ENCODE assay signal across 1 cellular context in the genomic region with DNA sequence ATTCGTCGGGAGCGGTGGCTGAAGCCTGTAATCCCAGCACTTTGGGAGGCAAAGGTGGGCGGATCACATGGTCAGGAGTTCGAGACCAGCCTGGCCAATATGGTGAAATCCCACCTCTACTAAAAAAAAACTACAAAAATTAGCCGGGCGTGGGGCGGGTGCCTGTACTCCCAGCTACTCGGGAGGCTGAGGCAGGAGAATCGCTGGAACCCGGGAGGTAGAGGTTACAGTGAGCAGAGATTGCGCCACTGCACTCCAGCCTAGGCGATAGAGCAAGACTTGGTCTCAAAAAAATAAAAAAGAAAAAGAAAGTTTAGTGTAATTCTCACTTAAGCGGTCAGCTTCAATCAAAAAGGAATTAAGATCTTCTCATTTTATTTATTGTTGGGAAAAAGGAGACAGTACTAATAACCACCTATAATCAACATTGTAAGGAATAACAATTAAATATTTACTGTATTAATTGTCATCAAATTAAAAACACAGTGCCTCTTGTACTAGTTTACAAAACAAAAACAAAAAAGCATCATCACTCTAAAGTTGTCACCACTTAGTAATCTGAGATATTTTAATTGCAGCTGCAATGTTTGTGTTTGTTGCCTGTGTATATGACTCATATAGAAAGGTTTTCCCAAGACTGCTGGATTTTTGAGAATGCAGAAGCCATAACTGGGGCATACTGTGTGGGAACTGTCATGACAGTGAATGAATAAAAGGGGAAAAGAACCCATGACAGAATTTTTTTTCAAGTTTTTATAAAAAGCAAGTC.
TF ChIP-seq lines count a peak whose summit lies in the region.

No MANE protein-coding gene starts in this region.

TF ChIP-seq in HEK293, 187 proteins besides CTCF, POLR2A, EP300 and RAD21 (continued from another document and continues in another):
- no peak for TF ChIP-seq ZNF707 (tag by site-specific recombination; IDR thresholded peaks at IDR 0.05)
- TF ChIP-seq ZNF133 (tag by site-specific recombination; IDR thresholded peaks at IDR 0.05) = no peak
- peak; percentile 90 for TF ChIP-seq ZNF629 (tag by site-specific recombination; IDR thresholded peaks at IDR 0.05)
- TF ChIP-seq ZNF747 (tag by site-specific recombination; IDR thresholded peaks at IDR 0.05) = no peak
- TF ChIP-seq, protein P1, sequence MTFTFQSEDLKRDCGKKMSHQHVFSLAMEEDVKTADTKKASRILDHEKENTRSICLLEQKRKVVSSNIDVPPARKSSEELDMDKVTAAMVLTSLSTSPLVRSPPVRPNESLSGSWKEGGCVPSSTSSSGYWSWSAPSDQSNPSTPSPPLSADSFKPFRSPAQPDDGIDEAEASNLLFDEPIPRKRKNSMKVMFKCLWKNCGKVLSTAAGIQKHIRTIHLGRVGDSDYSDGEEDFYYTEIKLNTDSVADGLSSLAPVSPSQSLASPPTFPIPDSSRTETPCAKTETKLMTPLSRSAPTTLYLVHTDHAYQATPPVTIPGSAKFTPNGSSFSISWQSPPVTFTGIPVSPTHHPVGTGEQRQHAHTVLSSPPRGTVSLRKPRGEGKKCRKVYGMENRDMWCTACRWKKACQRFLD (tag by site-specific recombination; IDR thresholded peaks at IDR 0.05) = no peak
- TF ChIP-seq, protein P2, sequence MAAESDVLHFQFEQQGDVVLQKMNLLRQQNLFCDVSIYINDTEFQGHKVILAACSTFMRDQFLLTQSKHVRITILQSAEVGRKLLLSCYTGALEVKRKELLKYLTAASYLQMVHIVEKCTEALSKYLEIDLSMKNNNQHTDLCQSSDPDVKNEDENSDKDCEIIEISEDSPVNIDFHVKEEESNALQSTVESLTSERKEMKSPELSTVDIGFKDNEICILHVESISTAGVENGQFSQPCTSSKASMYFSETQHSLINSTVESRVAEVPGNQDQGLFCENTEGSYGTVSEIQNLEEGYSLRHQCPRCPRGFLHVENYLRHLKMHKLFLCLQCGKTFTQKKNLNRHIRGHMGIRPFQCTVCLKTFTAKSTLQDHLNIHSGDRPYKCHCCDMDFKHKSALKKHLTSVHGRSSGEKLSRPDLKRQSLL (tag by site-specific recombination; IDR thresholded peaks at IDR 0.05) = peak; percentile 42; the same call in 1 of the 2 replicates
- TF ChIP-seq ZNF248 (tag by site-specific recombination; IDR thresholded peaks at IDR 0.05) = no peak
- TF ChIP-seq, protein P3, sequence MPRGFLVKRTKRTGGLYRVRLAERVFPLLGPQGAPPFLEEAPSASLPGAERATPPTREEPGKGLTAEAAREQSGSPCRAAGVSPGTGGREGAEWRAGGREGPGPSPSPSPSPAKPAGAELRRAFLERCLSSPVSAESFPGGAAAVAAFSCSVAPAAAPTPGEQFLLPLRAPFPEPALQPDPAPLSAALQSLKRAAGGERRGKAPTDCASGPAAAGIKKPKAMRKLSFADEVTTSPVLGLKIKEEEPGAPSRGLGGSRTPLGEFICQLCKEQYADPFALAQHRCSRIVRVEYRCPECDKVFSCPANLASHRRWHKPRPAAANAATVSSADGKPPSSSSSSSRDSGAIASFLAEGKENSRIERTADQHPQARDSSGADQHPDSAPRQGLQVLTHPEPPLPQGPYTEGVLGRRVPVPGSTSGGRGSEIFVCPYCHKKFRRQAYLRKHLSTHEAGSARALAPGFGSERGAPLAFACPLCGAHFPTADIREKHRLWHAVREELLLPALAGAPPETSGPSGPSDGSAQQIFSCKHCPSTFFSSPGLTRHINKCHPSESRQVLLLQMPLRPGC (tag by site-specific recombination; IDR thresholded peaks at IDR 0.05) = peak; percentile 90
- TF ChIP-seq, protein P4, sequence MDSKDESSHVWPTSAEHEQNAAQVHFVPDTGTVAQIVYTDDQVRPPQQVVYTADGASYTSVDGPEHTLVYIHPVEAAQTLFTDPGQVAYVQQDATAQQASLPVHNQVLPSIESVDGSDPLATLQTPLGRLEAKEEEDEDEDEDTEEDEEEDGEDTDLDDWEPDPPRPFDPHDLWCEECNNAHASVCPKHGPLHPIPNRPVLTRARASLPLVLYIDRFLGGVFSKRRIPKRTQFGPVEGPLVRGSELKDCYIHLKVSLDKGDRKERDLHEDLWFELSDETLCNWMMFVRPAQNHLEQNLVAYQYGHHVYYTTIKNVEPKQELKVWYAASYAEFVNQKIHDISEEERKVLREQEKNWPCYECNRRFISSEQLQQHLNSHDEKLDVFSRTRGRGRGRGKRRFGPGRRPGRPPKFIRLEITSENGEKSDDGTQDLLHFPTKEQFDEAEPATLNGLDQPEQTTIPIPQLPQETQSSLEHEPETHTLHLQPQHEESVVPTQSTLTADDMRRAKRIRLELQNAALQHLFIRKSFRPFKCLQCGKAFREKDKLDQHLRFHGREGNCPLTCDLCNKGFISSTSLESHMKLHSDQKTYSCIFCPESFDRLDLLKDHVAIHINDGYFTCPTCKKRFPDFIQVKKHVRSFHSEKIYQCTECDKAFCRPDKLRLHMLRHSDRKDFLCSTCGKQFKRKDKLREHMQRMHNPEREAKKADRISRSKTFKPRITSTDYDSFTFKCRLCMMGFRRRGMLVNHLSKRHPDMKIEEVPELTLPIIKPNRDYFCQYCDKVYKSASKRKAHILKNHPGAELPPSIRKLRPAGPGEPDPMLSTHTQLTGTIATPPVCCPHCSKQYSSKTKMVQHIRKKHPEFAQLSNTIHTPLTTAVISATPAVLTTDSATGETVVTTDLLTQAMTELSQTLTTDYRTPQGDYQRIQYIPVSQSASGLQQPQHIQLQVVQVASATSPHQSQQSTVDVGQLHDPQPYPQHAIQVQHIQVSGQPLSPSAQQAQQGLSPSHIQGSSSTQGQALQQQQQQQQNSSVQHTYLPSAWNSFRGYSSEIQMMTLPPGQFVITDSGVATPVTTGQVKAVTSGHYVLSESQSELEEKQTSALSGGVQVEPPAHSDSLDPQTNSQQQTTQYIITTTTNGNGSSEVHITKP (tag by site-specific recombination; IDR thresholded peaks at IDR 0.05) = 0 out of 2 replicates have a peak, but pooled peaks have one; percentile 30
- TF ChIP-seq, protein P5, sequence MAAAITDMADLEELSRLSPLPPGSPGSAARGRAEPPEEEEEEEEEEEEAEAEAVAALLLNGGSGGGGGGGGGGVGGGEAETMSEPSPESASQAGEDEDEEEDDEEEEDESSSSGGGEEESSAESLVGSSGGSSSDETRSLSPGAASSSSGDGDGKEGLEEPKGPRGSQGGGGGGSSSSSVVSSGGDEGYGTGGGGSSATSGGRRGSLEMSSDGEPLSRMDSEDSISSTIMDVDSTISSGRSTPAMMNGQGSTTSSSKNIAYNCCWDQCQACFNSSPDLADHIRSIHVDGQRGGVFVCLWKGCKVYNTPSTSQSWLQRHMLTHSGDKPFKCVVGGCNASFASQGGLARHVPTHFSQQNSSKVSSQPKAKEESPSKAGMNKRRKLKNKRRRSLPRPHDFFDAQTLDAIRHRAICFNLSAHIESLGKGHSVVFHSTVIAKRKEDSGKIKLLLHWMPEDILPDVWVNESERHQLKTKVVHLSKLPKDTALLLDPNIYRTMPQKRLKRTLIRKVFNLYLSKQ (tag by site-specific recombination; IDR thresholded peaks at IDR 0.05; ENCODE audit: borderline replicate concordance) = no peak
- no peak for TF ChIP-seq ZNF654 (tag by site-specific recombination; IDR thresholded peaks at IDR 0.05; ENCODE audit: low read depth)
- no peak for TF ChIP-seq ZNF621 (tag by site-specific recombination; IDR thresholded peaks at IDR 0.05)
- no peak for TF ChIP-seq ZNF140 (tag by site-specific recombination; IDR thresholded peaks at IDR 0.05)
- 0 out of 2 replicates have a peak, but pooled peaks have one; percentile 20 for TF ChIP-seq ZBTB17 (tag by site-specific recombination; IDR thresholded peaks at IDR 0.05)
- TF ChIP-seq, protein P6, sequence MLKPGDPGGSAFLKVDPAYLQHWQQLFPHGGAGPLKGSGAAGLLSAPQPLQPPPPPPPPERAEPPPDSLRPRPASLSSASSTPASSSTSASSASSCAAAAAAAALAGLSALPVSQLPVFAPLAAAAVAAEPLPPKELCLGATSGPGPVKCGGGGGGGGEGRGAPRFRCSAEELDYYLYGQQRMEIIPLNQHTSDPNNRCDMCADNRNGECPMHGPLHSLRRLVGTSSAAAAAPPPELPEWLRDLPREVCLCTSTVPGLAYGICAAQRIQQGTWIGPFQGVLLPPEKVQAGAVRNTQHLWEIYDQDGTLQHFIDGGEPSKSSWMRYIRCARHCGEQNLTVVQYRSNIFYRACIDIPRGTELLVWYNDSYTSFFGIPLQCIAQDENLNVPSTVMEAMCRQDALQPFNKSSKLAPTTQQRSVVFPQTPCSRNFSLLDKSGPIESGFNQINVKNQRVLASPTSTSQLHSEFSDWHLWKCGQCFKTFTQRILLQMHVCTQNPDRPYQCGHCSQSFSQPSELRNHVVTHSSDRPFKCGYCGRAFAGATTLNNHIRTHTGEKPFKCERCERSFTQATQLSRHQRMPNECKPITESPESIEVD (tag by site-specific recombination; IDR thresholded peaks at IDR 0.05) = peak; percentile 76
- TF ChIP-seq ZNF426 (tag by site-specific recombination; IDR thresholded peaks at IDR 0.05) = no peak
- TF ChIP-seq ZNF792 (tag by site-specific recombination; IDR thresholded peaks at IDR 0.05) = no peak
- peak; percentile 45 for TF ChIP-seq KLF10 (tag by site-specific recombination; IDR thresholded peaks at IDR 0.05)
- no peak for TF ChIP-seq ZFP3 (tag by site-specific recombination; IDR thresholded peaks at IDR 0.05; ENCODE audit: low read depth)
- TF ChIP-seq ZNF791 (tag by site-specific recombination; IDR thresholded peaks at IDR 0.05) = no peak
- TF ChIP-seq MYNN (tag by site-specific recombination; IDR thresholded peaks at IDR 0.05; ENCODE audit: borderline replicate concordance) = no peak
- TF ChIP-seq, protein P7, sequence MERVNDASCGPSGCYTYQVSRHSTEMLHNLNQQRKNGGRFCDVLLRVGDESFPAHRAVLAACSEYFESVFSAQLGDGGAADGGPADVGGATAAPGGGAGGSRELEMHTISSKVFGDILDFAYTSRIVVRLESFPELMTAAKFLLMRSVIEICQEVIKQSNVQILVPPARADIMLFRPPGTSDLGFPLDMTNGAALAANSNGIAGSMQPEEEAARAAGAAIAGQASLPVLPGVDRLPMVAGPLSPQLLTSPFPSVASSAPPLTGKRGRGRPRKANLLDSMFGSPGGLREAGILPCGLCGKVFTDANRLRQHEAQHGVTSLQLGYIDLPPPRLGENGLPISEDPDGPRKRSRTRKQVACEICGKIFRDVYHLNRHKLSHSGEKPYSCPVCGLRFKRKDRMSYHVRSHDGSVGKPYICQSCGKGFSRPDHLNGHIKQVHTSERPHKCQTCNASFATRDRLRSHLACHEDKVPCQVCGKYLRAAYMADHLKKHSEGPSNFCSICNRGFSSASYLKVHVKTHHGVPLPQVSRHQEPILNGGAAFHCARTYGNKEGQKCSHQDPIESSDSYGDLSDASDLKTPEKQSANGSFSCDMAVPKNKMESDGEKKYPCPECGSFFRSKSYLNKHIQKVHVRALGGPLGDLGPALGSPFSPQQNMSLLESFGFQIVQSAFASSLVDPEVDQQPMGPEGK (tag by site-specific recombination; IDR thresholded peaks at IDR 0.05) = 0 out of 2 replicates have a peak, but pooled peaks have one; percentile 23
- peak; percentile 51; the same call in 1 of the 2 replicates for TF ChIP-seq ZNF76 (tag by site-specific recombination; IDR thresholded peaks at IDR 0.05; ENCODE audit: borderline replicate concordance, low read depth)
- TF ChIP-seq ZNF174 (tag by site-specific recombination; IDR thresholded peaks at IDR 0.05) = no peak
- peak; percentile 99 for TF ChIP-seq ZNF600 (tag by site-specific recombination; IDR thresholded peaks at IDR 0.05)
- peak; percentile 72; the same call in 1 of the 2 replicates for TF ChIP-seq ZNF391 (tag by site-specific recombination; IDR thresholded peaks at IDR 0.05; ENCODE audit: borderline replicate concordance, low read depth)
- TF ChIP-seq KLF9 (tag by site-specific recombination; IDR thresholded peaks at IDR 0.05; ENCODE audit: low read depth) = no peak
- TF ChIP-seq ZNF24 (tag by site-specific recombination; IDR thresholded peaks at IDR 0.05) = peak; percentile 73
- TF ChIP-seq, protein P8, sequence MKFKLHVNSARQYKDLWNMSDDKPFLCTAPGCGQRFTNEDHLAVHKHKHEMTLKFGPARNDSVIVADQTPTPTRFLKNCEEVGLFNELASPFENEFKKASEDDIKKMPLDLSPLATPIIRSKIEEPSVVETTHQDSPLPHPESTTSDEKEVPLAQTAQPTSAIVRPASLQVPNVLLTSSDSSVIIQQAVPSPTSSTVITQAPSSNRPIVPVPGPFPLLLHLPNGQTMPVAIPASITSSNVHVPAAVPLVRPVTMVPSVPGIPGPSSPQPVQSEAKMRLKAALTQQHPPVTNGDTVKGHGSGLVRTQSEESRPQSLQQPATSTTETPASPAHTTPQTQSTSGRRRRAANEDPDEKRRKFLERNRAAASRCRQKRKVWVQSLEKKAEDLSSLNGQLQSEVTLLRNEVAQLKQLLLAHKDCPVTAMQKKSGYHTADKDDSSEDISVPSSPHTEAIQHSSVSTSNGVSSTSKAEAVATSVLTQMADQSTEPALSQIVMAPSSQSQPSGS (tag by site-specific recombination; IDR thresholded peaks at IDR 0.05; ENCODE audit: low read depth) = 0 out of 2 replicates have a peak, but pooled peaks have one; percentile 34
- TF ChIP-seq ZNF785 (tag by site-specific recombination; IDR thresholded peaks at IDR 0.05) = no peak
- TF ChIP-seq ZNF311 (tag by site-specific recombination; IDR thresholded peaks at IDR 0.05; ENCODE audit: borderline replicate concordance) = no peak
- no peak for TF ChIP-seq ZNF324 (tag by site-specific recombination; IDR thresholded peaks at IDR 0.05)
- no peak for TF ChIP-seq ZNF585B (tag by site-specific recombination; IDR thresholded peaks at IDR 0.05)
- TF ChIP-seq SP2 (tag by site-specific recombination; IDR thresholded peaks at IDR 0.05) = no peak
- TF ChIP-seq, protein P9, sequence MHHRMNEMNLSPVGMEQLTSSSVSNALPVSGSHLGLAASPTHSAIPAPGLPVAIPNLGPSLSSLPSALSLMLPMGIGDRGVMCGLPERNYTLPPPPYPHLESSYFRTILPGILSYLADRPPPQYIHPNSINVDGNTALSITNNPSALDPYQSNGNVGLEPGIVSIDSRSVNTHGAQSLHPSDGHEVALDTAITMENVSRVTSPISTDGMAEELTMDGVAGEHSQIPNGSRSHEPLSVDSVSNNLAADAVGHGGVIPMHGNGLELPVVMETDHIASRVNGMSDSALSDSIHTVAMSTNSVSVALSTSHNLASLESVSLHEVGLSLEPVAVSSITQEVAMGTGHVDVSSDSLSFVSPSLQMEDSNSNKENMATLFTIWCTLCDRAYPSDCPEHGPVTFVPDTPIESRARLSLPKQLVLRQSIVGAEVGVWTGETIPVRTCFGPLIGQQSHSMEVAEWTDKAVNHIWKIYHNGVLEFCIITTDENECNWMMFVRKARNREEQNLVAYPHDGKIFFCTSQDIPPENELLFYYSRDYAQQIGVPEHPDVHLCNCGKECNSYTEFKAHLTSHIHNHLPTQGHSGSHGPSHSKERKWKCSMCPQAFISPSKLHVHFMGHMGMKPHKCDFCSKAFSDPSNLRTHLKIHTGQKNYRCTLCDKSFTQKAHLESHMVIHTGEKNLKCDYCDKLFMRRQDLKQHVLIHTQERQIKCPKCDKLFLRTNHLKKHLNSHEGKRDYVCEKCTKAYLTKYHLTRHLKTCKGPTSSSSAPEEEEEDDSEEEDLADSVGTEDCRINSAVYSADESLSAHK (tag by site-specific recombination; IDR thresholded peaks at IDR 0.05) = no peak
